15 cellular contexts compared by ENCODE assay signal in the genomic region with DNA sequence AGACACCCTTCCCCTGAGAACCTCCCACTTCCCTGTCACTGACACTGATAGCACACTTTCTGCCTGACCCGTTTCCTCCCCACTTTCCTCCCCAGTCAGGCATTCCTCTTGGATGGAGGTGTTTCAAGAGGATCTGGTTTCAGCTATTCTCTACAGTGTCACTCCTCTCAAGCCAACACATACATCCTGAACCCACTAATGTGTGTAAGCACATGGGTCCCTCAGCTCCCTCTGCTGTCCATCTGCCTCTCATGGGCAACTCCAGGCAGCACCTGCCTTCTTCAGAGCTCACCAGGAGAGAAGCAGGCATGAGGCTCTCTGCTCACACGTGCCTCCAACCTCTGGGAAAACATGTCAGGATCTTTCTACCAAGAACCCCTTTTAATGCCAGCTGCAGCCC.
DNase-seq lines count a peak whose midpoint lies in the region; ATAC-seq, FAIRE-seq and TF ChIP-seq lines count a peak whose summit lies in the region.
"Had no signal": no experiment of that assay in that cellular context is flagged by ENCODE, and none has a peak within 500 bp of the region (broad histone marks: within the 10 kb centered on the region; RNA-seq: fewer than 3 reads in every experiment).

No MANE protein-coding gene starts in this region.

- H3K27ac Mint-ChIP-seq in activated naive CD4-positive, alpha-beta T cell treated with anti-CD3 and anti-CD28 coated beads, Interleukin-2, amount 10 ng/mL, durations not matched to agents 7 days and 5 days, result no peak overlapping the region
- H3K27ac Mint-ChIP-seq: CD8-positive, alpha-beta memory T cell; effector memory CD8-positive, alpha-beta T cell; stimulated activated naive CD8-positive, alpha-beta T cell treated with anti-CD3 and anti-CD28 coated beads, Interleukin-15, Interleukin-2, amounts not matched to agents 100 ng/mL and 50 ng/mL, for 24 hours had no signal

- no peak overlapping the region for H4K91ac ChIP-seq in H1 (replicated peaks; ENCODE audit: insufficient read length, low read length)

- no peaks in the 10 kb centered on the region for H3K79me1 ChIP-seq in H1 (ENCODE audit: low read depth, low read length)

- TF ChIP-seq CTCF in C4-2B (conservative IDR thresholded peaks at IDR 0.05) (peak; percentile 30), H1 (IDR thresholded peaks at IDR 0.05; ENCODE audit: control extremely low read depth in 1 of 3, insufficient read depth in 1 of 3, low read depth in 1 of 3, low read length in 3 of 3) (peak; percentile 39 to 52 (median 39))

- H3K27ac ChIP-seq in C4-2B (no peak overlapping the region), H1 (ENCODE audit: low read depth, low read length) (no peak overlapping the region)
- H3K27ac ChIP-seq: right atrium auricular region had no signal

- H3K27me3 ChIP-seq in H1 (replicated peaks in 1 of 4; ENCODE audit: control insufficient read depth in 3 of 4, extremely low read depth in 1 of 4, insufficient read depth in 3 of 4, low read length in 3 of 4), result no peaks in the 10 kb centered on the region
- H3K27me3 ChIP-seq: right atrium auricular region had no signal

- H3K4me1 Mint-ChIP-seq in activated naive CD4-positive, alpha-beta T cell treated with anti-CD3 and anti-CD28 coated beads, Interleukin-2, amount 10 ng/mL, durations not matched to agents 7 days and 5 days, result no peaks in the 10 kb centered on the region
- H3K4me1 Mint-ChIP-seq: CD8-positive, alpha-beta memory T cell had no signal

- ATAC-seq in GM18868 (IDR thresholded peaks at IDR 0.05; ENCODE audit: unreplicated experiment), result peak; percentile 80
- ATAC-seq in HG03432 (IDR thresholded peaks at IDR 0.05; ENCODE audit: unreplicated experiment), result peak; percentile 69
- ATAC-seq: effector memory CD8-positive, alpha-beta T cell had no signal

- H4K5ac ChIP-seq in H1 (ENCODE audit: insufficient read length, low read depth, low read length), result no peak overlapping the region

- no peak overlapping the region for H3K4ac ChIP-seq in H1 (replicated peaks; ENCODE audit: insufficient read length, low read depth, low read length)

- TF ChIP-seq RAD21 in H1 (IDR thresholded peaks at IDR 0.05 in 1 of 2, conservative IDR thresholded peaks at IDR 0.05 in 1 of 2; ENCODE audit: low read depth in 2 of 2, low read length in 2 of 2), result peak; percentile 44 to 58; a peak in 3 of 4 replicates

- no peak overlapping the region for H3K18ac ChIP-seq in H1 (ENCODE audit: extremely low read depth, low read length)

- WGBS in H1 (ENCODE audit: extremely low coverage in 1 of 2, insufficient coverage in 1 of 2, insufficient read length in 1 of 2, insufficient replicate concordance in 2 of 2, low coverage in 1 of 2, low lambda C conversion rate in 2 of 2, missing lambda C conversion rate in 1 of 2), 2 experiments, result 77% methylated on average over 2 of the region's 2 CpGs; no CpG with 5 or more reads in 1 of the 2 experiments

- no peak overlapping the region for H4K8ac ChIP-seq in H1 (ENCODE audit: extremely low read depth, insufficient read depth, low read length)

- FAIRE-seq in H1 (lab: Jason Lieb, UNC) (peak; percentile 39), frontal cortex (lab: Jason Lieb, UNC) (no peak)

- in situ Hi-C loops in ACHN (cut with HindIII; ENCODE audit: low pct_ligation_motif_present, low pct_unique_long_range_greater_than_20kb, low sequenced_read_pairs), result no loop called here

- no peak for TF ChIP-seq EP300 in H1 (IDR thresholded peaks at IDR 0.05; ENCODE audit: borderline replicate concordance in 1 of 2, low read depth in 2 of 2, low read length in 2 of 2)

- no peak overlapping the region for H3K4me3 ChIP-seq in H1 (ENCODE audit: extremely low read depth in 1 of 4, insufficient read depth in 2 of 4, low read depth in 3 of 4, low read length in 4 of 4)
- H3K4me3 ChIP-seq: right atrium auricular region had no signal

- no peak overlapping the region for H2BK5ac ChIP-seq in H1 (ENCODE audit: low read depth, low read length)

- no peaks in the 10 kb centered on the region for H3K36me3 ChIP-seq in H1 (ENCODE audit: control insufficient read depth in 2 of 4, insufficient read depth in 4 of 4, low read length in 3 of 4)
- H3K36me3 ChIP-seq: right atrium auricular region had no signal

- POLR2A ChIA-PET in H1 (lab: Charles Lee; ENCODE audit: partially characterized antibody), result no interaction called here

- H2BK120ac ChIP-seq in H1 (replicated peaks; ENCODE audit: low read depth, low read length), result no peak overlapping the region

- H2BK20ac ChIP-seq in H1 (ENCODE audit: low read length), result no peak overlapping the region

- H2BK15ac ChIP-seq in H1 (ENCODE audit: low read length), result no peak overlapping the region

- no peak overlapping the region for H3K9ac ChIP-seq in H1 (replicated peaks in 1 of 4; ENCODE audit: extremely low read depth in 1 of 4, low read depth in 3 of 4, low read length in 3 of 4)

- no peaks in the 10 kb centered on the region for H4K20me1 ChIP-seq in H1 (replicated peaks in 1 of 2; ENCODE audit: control insufficient read depth in 1 of 2, insufficient read depth in 2 of 2, low read length in 2 of 2)

- no peak overlapping the region for H2AK5ac ChIP-seq in H1 (ENCODE audit: low read depth, low read length)

- CTCF ChIA-PET in H1 (lab: Charles Lee; ENCODE audit: partially characterized antibody), result interaction anchor here (0.6 to 1.2 kb wide), 7 partner anchors 11 to 459 kb away, joined by 3 to 4 read pairs (median 3); no protein-coding TSS in a partner anchor
- CTCF ChIA-PET in activated naive CD4-positive, alpha-beta T cell treated with anti-CD3 and anti-CD28 coated beads, Interleukin-2, amount 10 ng/mL, durations not matched to agents 7 days and 5 days (lab: Charles Lee), result no interaction called here

- no peaks in the 10 kb centered on the region for H3K4me1 ChIP-seq in H1 (replicated peaks in 1 of 4; ENCODE audit: control insufficient read depth in 3 of 4, insufficient read depth in 4 of 4, low read length in 3 of 4)
- H3K4me1 ChIP-seq: right atrium auricular region had no signal

- no peak overlapping the region for H3K14ac ChIP-seq in H1 (ENCODE audit: insufficient read length)

- no peaks in the 10 kb centered on the region for H3K9me3 ChIP-seq in H1 (ENCODE audit: insufficient read depth in 2 of 2, low read depth in 1 of 2, low read length in 1 of 2)
- H3K9me3 ChIP-seq: right atrium auricular region had no signal

- no peak overlapping the region for H3K4me3 Mint-ChIP-seq in activated naive CD4-positive, alpha-beta T cell treated with anti-CD3 and anti-CD28 coated beads, Interleukin-2, amount 10 ng/mL, durations not matched to agents 7 days and 5 days
- H3K4me3 Mint-ChIP-seq: effector memory CD8-positive, alpha-beta T cell; stimulated activated naive CD8-positive, alpha-beta T cell treated with anti-CD3 and anti-CD28 coated beads, Interleukin-15, Interleukin-2, amounts not matched to agents 100 ng/mL and 50 ng/mL, for 24 hours had no signal

- 0 out of 2 replicates have a peak overlapping the region, but pooled peaks have one; percentile 11 for H2AFZ ChIP-seq in H1 (ENCODE audit: low read length)

- H3K23me2 ChIP-seq in H1 (ENCODE audit: low read depth, low read length), result no peaks in the 10 kb centered on the region

- DNase-seq in H1 (ENCODE audit: low read depth in 1 of 2, low spot score in 2 of 2) (peak in 1 of 2 experiments; percentile 46), ACHN (no peak), frontal cortex (ENCODE audit: low spot score in 2 of 2) (no peak), NCI-H1930 (lab: John Stamatoyannopoulos, UW) (no peak)
- no peak for DNase-seq in activated naive CD4-positive, alpha-beta T cell treated with anti-CD3 and anti-CD28 coated beads, Interleukin-2, amount 10 ng/mL, durations not matched to agents 7 days and 5 days
- DNase-seq: activated effector memory CD4-positive, alpha-beta T cell treated with anti-CD3 and anti-CD28 coated beads, Interleukin-2, amount 50 U/mL, for 16 hours; CD8-positive, alpha-beta memory T cell; effector memory CD8-positive, alpha-beta T cell; KG1; kidney glomerular epithelial cell had no signal

- H3K23ac ChIP-seq in H1 (ENCODE audit: insufficient read length), result no peak overlapping the region

- peaks cover 4% of the 10 kb centered on the region for H3K27me3 Mint-ChIP-seq in activated naive CD4-positive, alpha-beta T cell treated with anti-CD3 and anti-CD28 coated beads, Interleukin-2, amount 10 ng/mL, durations not matched to agents 7 days and 5 days
- H3K27me3 Mint-ChIP-seq: effector memory CD8-positive, alpha-beta T cell; stimulated activated naive CD8-positive, alpha-beta T cell treated with anti-CD3 and anti-CD28 coated beads, Interleukin-15, Interleukin-2, amounts not matched to agents 100 ng/mL and 50 ng/mL, for 24 hours had no signal

- H3K79me2 ChIP-seq in H1 (ENCODE audit: control insufficient read depth in 1 of 2, insufficient read depth in 2 of 2, low read length in 2 of 2), result no peaks in the 10 kb centered on the region

- no peak overlapping the region for H3K4me2 ChIP-seq in H1 (ENCODE audit: insufficient read depth in 1 of 2, low read depth in 2 of 2, low read length in 2 of 2)

- no peaks in the 10 kb centered on the region for H3K36me3 Mint-ChIP-seq in activated naive CD4-positive, alpha-beta T cell treated with anti-CD3 and anti-CD28 coated beads, Interleukin-2, amount 10 ng/mL, durations not matched to agents 7 days and 5 days
- H3K36me3 Mint-ChIP-seq: CD8-positive, alpha-beta memory T cell had no signal

- H3K56ac ChIP-seq in H1 (replicated peaks; ENCODE audit: insufficient read length, low read depth, low read length), result no peak overlapping the region

- H3K9me3 Mint-ChIP-seq in activated naive CD4-positive, alpha-beta T cell treated with anti-CD3 and anti-CD28 coated beads, Interleukin-2, amount 10 ng/mL, durations not matched to agents 7 days and 5 days, result no peaks in the 10 kb centered on the region
- H3K9me3 Mint-ChIP-seq: stimulated activated naive CD8-positive, alpha-beta T cell treated with anti-CD3 and anti-CD28 coated beads, Interleukin-15, Interleukin-2, amounts not matched to agents 100 ng/mL and 50 ng/mL, for 24 hours had no signal

- TF ChIP-seq POLR2A in H1 (IDR thresholded peaks at IDR 0.05; ENCODE audit: control extremely low read depth in 1 of 2, low read depth in 2 of 2, low read length in 2 of 2), result no peak

- 0 out of 2 replicates have a peak overlapping the region, but pooled peaks have one; percentile 10 for H2BK12ac ChIP-seq in H1 (ENCODE audit: low read depth, low read length)

TF ChIP-seq in H1, 55 proteins besides CTCF, POLR2A, EP300 and RAD21 (continues in another document):
- TF ChIP-seq, protein P1, sequence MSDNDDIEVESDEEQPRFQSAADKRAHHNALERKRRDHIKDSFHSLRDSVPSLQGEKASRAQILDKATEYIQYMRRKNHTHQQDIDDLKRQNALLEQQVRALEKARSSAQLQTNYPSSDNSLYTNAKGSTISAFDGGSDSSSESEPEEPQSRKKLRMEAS (IDR thresholded peaks at IDR 0.05), result peak; percentile 34; the same call in 1 of the 2 replicates
- TF ChIP-seq CTBP2 (IDR thresholded peaks at IDR 0.05; ENCODE audit: borderline replicate concordance, insufficient read depth, insufficient read length, low read length) (no peak), CHD1 (IDR thresholded peaks at IDR 0.05; ENCODE audit: low read depth, low read length) (no peak), SUZ12 (IDR thresholded peaks at IDR 0.05; ENCODE audit: low read length) (no peak), TEAD4 (IDR thresholded peaks at IDR 0.05; ENCODE audit: low read depth, low read length) (no peak), SRF (IDR thresholded peaks at IDR 0.05; ENCODE audit: low read depth, low read length) (no peak), TAF1 (IDR thresholded peaks at IDR 0.05; ENCODE audit: low read depth, low read length) (no peak)
